18 cellular contexts compared by ENCODE assay signal in genomic region chr12:2126676-2127406, GRCh38.
"Had no signal": no experiment of that assay in that cellular context is flagged by ENCODE, and none has a peak within 500 bp of the region (broad histone marks: within the 10 kb centered on the region; RNA-seq: fewer than 3 reads in every experiment).

No MANE protein-coding gene starts in this region.

- H3K4me1 Mint-ChIP-seq: activated CD4-positive, alpha-beta memory T cell treated with anti-CD3 and anti-CD28 coated beads, Interleukin-2, amount 10 ng/mL, durations not matched to agents 7 days and 5 days; brain; central memory CD8-positive, alpha-beta T cell; immature natural killer cell; T-helper 17 cell had no signal

- H3K27ac Mint-ChIP-seq: activated CD4-positive, alpha-beta memory T cell treated with anti-CD3 and anti-CD28 coated beads, Interleukin-2, amount 10 ng/mL, durations not matched to agents 7 days and 5 days; activated naive CD4-positive, alpha-beta T cell treated with anti-CD3 and anti-CD28 coated beads, Interleukin-2, amount 50 U/mL, for 72 hours; immature natural killer cell; mesothelial cell of epicardium; stimulated activated naive CD8-positive, alpha-beta T cell treated with anti-CD3 and anti-CD28 coated beads, Interleukin-15, Interleukin-2, amounts not matched to agents 100 ng/mL and 50 ng/mL, for 24 hours; T-helper 17 cell; WTC11 had no signal

- H3K9me3 ChIP-seq: lower lobe of right lung had no signal

- H3K4me3 ChIP-seq: lower lobe of right lung, smooth muscle cell had no signal

- H3K27me3 Mint-ChIP-seq: stimulated activated naive CD8-positive, alpha-beta T cell treated with anti-CD3 and anti-CD28 coated beads, Interleukin-15, Interleukin-2, amounts not matched to agents 100 ng/mL and 50 ng/mL, for 24 hours had no signal

- H3K9ac ChIP-seq: parathyroid adenoma had no signal

- ATAC-seq: activated naive CD4-positive, alpha-beta T cell treated with anti-CD3 and anti-CD28 coated beads, Interleukin-2, amount 50 U/mL, for 72 hours; activated T-cell treated with anti-CD3 and anti-CD28 coated beads, Interleukin-2, amount 50 U/mL, for 4 hours; lower lobe of right lung; T-helper 17 cell; WTC11 had no signal

- H3K4me3 Mint-ChIP-seq: activated CD4-positive, alpha-beta memory T cell treated with anti-CD3 and anti-CD28 coated beads, Interleukin-2, amount 10 ng/mL, durations not matched to agents 7 days and 5 days; activated T-cell treated with anti-CD3 and anti-CD28 coated beads, Interleukin-2, amount 50 U/mL, for 4 hours; brain; central memory CD8-positive, alpha-beta T cell; immature natural killer cell; mesothelial cell of epicardium; stimulated activated naive CD8-positive, alpha-beta T cell treated with anti-CD3 and anti-CD28 coated beads, Interleukin-15, Interleukin-2, amounts not matched to agents 100 ng/mL and 50 ng/mL, for 24 hours; T-helper 17 cell; WTC11 had no signal

- H3K4me1 ChIP-seq: lower lobe of right lung, parathyroid adenoma had no signal

- H3K36me3 Mint-ChIP-seq: activated naive CD4-positive, alpha-beta T cell treated with anti-CD3 and anti-CD28 coated beads, Interleukin-2, amount 50 U/mL, for 72 hours; immature natural killer cell; WTC11 had no signal

- DNase-seq: activated CD4-positive, alpha-beta memory T cell treated with anti-CD3 and anti-CD28 coated beads, Interleukin-2, amount 10 ng/mL, durations not matched to agents 7 days and 5 days; activated CD4-positive, alpha-beta T cell treated with anti-CD3 and anti-CD28 coated beads for 4 hours; activated effector memory CD4-positive, alpha-beta T cell treated with anti-CD3 and anti-CD28 coated beads, Interleukin-2, amount 50 U/mL, for 16 hours; activated T-cell treated with anti-CD3 and anti-CD28 coated beads, Interleukin-2, amount 50 U/mL, for 4 hours; cortex of kidney; effector CD8-positive, alpha-beta T cell; foreskin fibroblast; immature natural killer cell; lower lobe of right lung; T-helper 17 cell had no signal

- H3K9me3 Mint-ChIP-seq: activated CD4-positive, alpha-beta memory T cell treated with anti-CD3 and anti-CD28 coated beads, Interleukin-2, amount 10 ng/mL, durations not matched to agents 7 days and 5 days; activated naive CD4-positive, alpha-beta T cell treated with anti-CD3 and anti-CD28 coated beads, Interleukin-2, amount 50 U/mL, for 72 hours; activated T-cell treated with anti-CD3 and anti-CD28 coated beads, Interleukin-2, amount 50 U/mL, for 4 hours; central memory CD8-positive, alpha-beta T cell; immature natural killer cell; mesothelial cell of epicardium; stimulated activated naive CD8-positive, alpha-beta T cell treated with anti-CD3 and anti-CD28 coated beads, Interleukin-15, Interleukin-2, amounts not matched to agents 100 ng/mL and 50 ng/mL, for 24 hours; WTC11 had no signal

- H3K27ac ChIP-seq: lower lobe of right lung, parathyroid adenoma had no signal

- H3K36me3 ChIP-seq: lower lobe of right lung had no signal
